17 cellular contexts compared by ENCODE assay signal in the genomic region with DNA sequence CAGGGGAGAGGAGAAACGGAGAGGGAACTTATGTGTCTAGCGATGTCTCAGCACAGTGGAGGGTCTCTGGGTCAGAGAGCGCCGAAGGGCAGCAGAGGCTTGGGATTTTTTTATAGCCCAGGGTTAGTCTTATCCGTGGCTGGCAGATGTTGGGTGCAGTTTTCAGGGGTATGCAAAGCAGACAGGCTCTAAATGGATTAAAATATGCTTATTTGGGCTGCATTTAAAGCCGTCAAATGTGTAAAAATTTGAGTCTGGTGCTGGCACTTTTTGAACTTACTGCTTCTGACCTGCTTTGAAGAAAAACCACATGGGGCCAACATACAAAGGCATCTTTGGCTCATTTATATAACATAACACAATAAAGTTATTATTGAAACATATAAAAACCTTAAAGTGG.
DNase-seq lines count a peak whose midpoint lies in the region; ATAC-seq and TF ChIP-seq lines count a peak whose summit lies in the region.
"Had no signal": no experiment of that assay in that cellular context is flagged by ENCODE, and none has a peak within 500 bp of the region (broad histone marks: within the 10 kb centered on the region; RNA-seq: fewer than 3 reads in every experiment).

No MANE protein-coding gene starts in this region.

- no peak overlapping the region for H3K56ac ChIP-seq in H9 (ENCODE audit: insufficient read length, low read depth, low read length)

- H3K4me2 ChIP-seq in H9 (ENCODE audit: insufficient read depth, insufficient read length, low read length): no peak overlapping the region
- H3K4me2 ChIP-seq: KMS-11 had no signal

- H2BK120ac ChIP-seq in H9 (ENCODE audit: low read depth, low read length, poor library complexity, severe bottlenecking): no peak overlapping the region

- peak overlapping the region; percentile 41 to 93 (median 87); a peak in 5 of 7 replicates for H3K27ac Mint-ChIP-seq in H9
- peak overlapping the region; percentile 78 for H3K27ac Mint-ChIP-seq in endothelial cell (ENCODE audit: unreplicated experiment)
- peak overlapping the region; percentile 52 for H3K27ac Mint-ChIP-seq in stimulated activated effector memory CD8-positive, alpha-beta T cell treated with anti-CD3 and anti-CD28 coated beads, Interleukin-12 subunit alpha, Interleukin-12 subunit beta, amount 100 ng/mL, for 72 hours
- H3K27ac Mint-ChIP-seq in immature natural killer cell: no peak overlapping the region
- H3K27ac Mint-ChIP-seq: B cell had no signal

- H3K4me3 Mint-ChIP-seq in H9 (no peak overlapping the region), endothelial cell (ENCODE audit: unreplicated experiment) (no peak overlapping the region), immature natural killer cell (no peak overlapping the region)
- H3K4me3 Mint-ChIP-seq in stimulated activated effector memory CD8-positive, alpha-beta T cell treated with anti-CD3 and anti-CD28 coated beads, Interleukin-12 subunit alpha, Interleukin-12 subunit beta, amount 100 ng/mL, for 72 hours: no peak overlapping the region
- H3K4me3 Mint-ChIP-seq: B cell had no signal

- no peaks in the 10 kb centered on the region for H3K9me3 Mint-ChIP-seq in H9
- H3K9me3 Mint-ChIP-seq in endothelial cell (ENCODE audit: unreplicated experiment): no peaks in the 10 kb centered on the region
- H3K9me3 Mint-ChIP-seq in stimulated activated effector memory CD8-positive, alpha-beta T cell treated with anti-CD3 and anti-CD28 coated beads, Interleukin-12 subunit alpha, Interleukin-12 subunit beta, amount 100 ng/mL, for 72 hours: no peaks in the 10 kb centered on the region
- H3K9me3 Mint-ChIP-seq in immature natural killer cell: no peaks in the 10 kb centered on the region
- H3K9me3 Mint-ChIP-seq: CD4-positive, CD25-positive, alpha-beta regulatory T cell had no signal

- H4K91ac ChIP-seq in H9 (ENCODE audit: insufficient read length, low read depth, low read length): no peak overlapping the region

- no peak for DNase-seq in H9
- peak; percentile 55 for DNase-seq in NB4 (ENCODE audit: low read depth)
- no peak for DNase-seq in endothelial cell (ENCODE audit: low spot score)
- no peak for DNase-seq in stimulated activated effector memory CD8-positive, alpha-beta T cell treated with anti-CD3 and anti-CD28 coated beads, Interleukin-12 subunit alpha, Interleukin-12 subunit beta, amount 100 ng/mL, for 72 hours (ENCODE audit: low spot score in 2 of 2)
- DNase-seq in immature natural killer cell: no peak
- DNase-seq in HCEC 1CT: no peak
- no peak for DNase-seq in SW 1271 (lab: John Stamatoyannopoulos, UW)
- DNase-seq: CD4-positive, CD25-positive, alpha-beta regulatory T cell; DMS53; MM.1S; NCI-H1105 treated with DMSO at 0.1 percent for 48 hours; NCI-H187; NCI-H526 treated with DMSO at 0.1 percent for 48 hours; NK-92 treated with Interleukin-12 subunit alpha and Interleukin-12 subunit beta, amount 100 ng/mL, for 24 hours; PC-3 had no signal

- H3K27me3 ChIP-seq in H9 (ENCODE audit: insufficient read depth, low read length): no peaks in the 10 kb centered on the region

- H2BK15ac ChIP-seq in H9 (ENCODE audit: low read depth, low read length): no peak overlapping the region

- H2BK5ac ChIP-seq in H9 (ENCODE audit: insufficient read length, low read length): no peak overlapping the region

- no peak overlapping the region for H4K5ac ChIP-seq in H9 (ENCODE audit: insufficient read length, low read depth, low read length)

- H3K79me1 ChIP-seq in H9 (ENCODE audit: insufficient read depth, low read depth, low read length, poor library complexity, severe bottlenecking): no peaks in the 10 kb centered on the region

- H3K23ac ChIP-seq in H9 (ENCODE audit: insufficient read length, low read depth, low read length): no peak overlapping the region

- no peaks in the 10 kb centered on the region for H3K9me3 ChIP-seq in H9 (ENCODE audit: control insufficient read depth, low read depth, low read length)

- no peak overlapping the region for H3K14ac ChIP-seq in H9 (ENCODE audit: insufficient read depth, low read length)

- no peaks in the 10 kb centered on the region for H3K23me2 ChIP-seq in H9 (ENCODE audit: insufficient read length, low read depth, low read length, poor library complexity, severe bottlenecking)

- peaks cover 8 to 14% of the 10 kb centered on the region in 2 experiments for H3K4me1 Mint-ChIP-seq in H9
- H3K4me1 Mint-ChIP-seq in endothelial cell (ENCODE audit: unreplicated experiment): peaks cover 7% of the 10 kb centered on the region
- peaks cover 8% of the 10 kb centered on the region for H3K4me1 Mint-ChIP-seq in stimulated activated effector memory CD8-positive, alpha-beta T cell treated with anti-CD3 and anti-CD28 coated beads, Interleukin-12 subunit alpha, Interleukin-12 subunit beta, amount 100 ng/mL, for 72 hours
- H3K4me1 Mint-ChIP-seq in immature natural killer cell: no peaks in the 10 kb centered on the region
- H3K4me1 Mint-ChIP-seq: B cell had no signal

- no peak overlapping the region for H3K27ac ChIP-seq in H9 (ENCODE audit: insufficient read length, low read depth, low read length)
- H3K27ac ChIP-seq: KMS-11 had no signal

- TF ChIP-seq POLR2A in NB4 (IDR thresholded peaks at IDR 0.05; ENCODE audit: extremely low read depth, insufficient read length): no peak

- H2AFZ ChIP-seq in H9 (ENCODE audit: low read length): no peak overlapping the region

- ATAC-seq in stimulated activated effector memory CD8-positive, alpha-beta T cell treated with anti-CD3 and anti-CD28 coated beads, Interleukin-12 subunit alpha, Interleukin-12 subunit beta, amount 100 ng/mL, for 72 hours: no peak
- ATAC-seq: PC-3 had no signal

- H3K27me3 Mint-ChIP-seq in H9 (ENCODE audit: low read depth) (no peaks in the 10 kb centered on the region), endothelial cell (ENCODE audit: unreplicated experiment) (no peaks in the 10 kb centered on the region), immature natural killer cell (ENCODE audit: low read depth in 3 of 3) (peaks cover 0 to 7% (median 2%) of the 10 kb centered on the region in 3 donors)
- H3K27me3 Mint-ChIP-seq: B cell; CD4-positive, CD25-positive, alpha-beta regulatory T cell had no signal

- H3T11ph ChIP-seq in H9 (ENCODE audit: low read length): no peak overlapping the region

- H3K4me1 ChIP-seq in H9 (ENCODE audit: insufficient read depth, low read length): peaks cover 2% of the 10 kb centered on the region; the same call in 1 of the 2 replicates

- H3K36me3 Mint-ChIP-seq in H9 (ENCODE audit: insufficient read depth in 1 of 3, low read depth in 3 of 3): peaks cover 0 to 13% (median 6%) of the 10 kb centered on the region in 3 experiments; a peak in 3 of 7 replicates
- no peaks in the 10 kb centered on the region for H3K36me3 Mint-ChIP-seq in endothelial cell (ENCODE audit: low read depth, unreplicated experiment)
- peaks cover 95% of the 10 kb centered on the region for H3K36me3 Mint-ChIP-seq in stimulated activated effector memory CD8-positive, alpha-beta T cell treated with anti-CD3 and anti-CD28 coated beads, Interleukin-12 subunit alpha, Interleukin-12 subunit beta, amount 100 ng/mL, for 72 hours
- peaks cover 14 to 32% (median 24%) of the 10 kb centered on the region in 3 donors for H3K36me3 Mint-ChIP-seq in immature natural killer cell

- H4K8ac ChIP-seq in H9 (replicated peaks; ENCODE audit: insufficient read length, low read depth, low read length): no peak overlapping the region

- no peak overlapping the region for H3K18ac ChIP-seq in H9 (ENCODE audit: insufficient read length, low read depth, low read length)

- H2AK5ac ChIP-seq in H9 (ENCODE audit: insufficient read length, low read length): no peak overlapping the region

- WGBS in H9 (ENCODE audit: extremely low coverage, insufficient read length, low lambda C conversion rate): no CpG with 5 or more reads among the region's 6 CpGs

- H4K20me1 ChIP-seq in H9 (ENCODE audit: control insufficient read depth, insufficient read depth, insufficient read length): no peaks in the 10 kb centered on the region

- H3K9ac ChIP-seq in H9 (ENCODE audit: extremely low read depth, insufficient read length, low read length): no peak overlapping the region
- H3K9ac ChIP-seq: KMS-11 had no signal

- TF ChIP-seq CTCF in H9 (conservative IDR thresholded peaks at IDR 0.05) (no peak), NB4 (IDR thresholded peaks at IDR 0.05; ENCODE audit: low read depth, low read length) (no peak), endothelial cell (IDR thresholded peaks at IDR 0.05; ENCODE audit: unreplicated experiment) (no peak)

- no peak overlapping the region for H3K4me3 ChIP-seq in NB4 (ENCODE audit: low read depth, low read length)

- no peak overlapping the region for H2BK20ac ChIP-seq in H9 (ENCODE audit: low read depth, low read length, poor library complexity, severe bottlenecking)

- no peak overlapping the region for H3K4ac ChIP-seq in H9 (ENCODE audit: low read depth, low read length)

- no peaks in the 10 kb centered on the region for H3K79me2 ChIP-seq in H9 (ENCODE audit: insufficient read depth, low read length)

- no peak overlapping the region for H2BK12ac ChIP-seq in H9 (ENCODE audit: insufficient read length, low read depth, low read length)

Comparison
In these comparisons a context has a peak if more than half of its experiments do, and no peak if none do; other contexts are left out.
1. H3K27ac Mint-ChIP-seq: peak in H9 (3 of 3), endothelial cell (single experiment) and stimulated activated effector memory CD8-positive, alpha-beta T cell treated with anti-CD3 and anti-CD28 coated beads, Interleukin-12 subunit alpha, Interleukin-12 subunit beta, amount 100 ng/mL, for 72 hours (single experiment); none in immature natural killer cell (0 of 6).